Comparison of ENCODE assay signal across 3 cellular contexts in genomic region chr9:87107072-87107471, GRCh38.
TF ChIP-seq lines count a peak whose summit lies in the region.

No MANE protein-coding gene starts in this region.

TF ChIP-seq in liver, 16 proteins besides CTCF, POLR2A, EP300 and RAD21:
- TF ChIP-seq REST (IDR thresholded peaks at IDR 0.05) (no peak), YY1 (IDR thresholded peaks at IDR 0.05) (no peak), SP1 (IDR thresholded peaks at IDR 0.05) (no peak), TAF1 (conservative IDR thresholded peaks at IDR 0.05) (no peak), HNF4A (conservative IDR thresholded peaks at IDR 0.05) (no peak), FOXA1 (IDR thresholded peaks at IDR 0.05) (no peak), ZBTB33 (IDR thresholded peaks at IDR 0.05) (no peak), NR2F2 (IDR thresholded peaks at IDR 0.05) (no peak), RXRA (IDR thresholded peaks at IDR 0.05) (no peak), ATF3 (IDR thresholded peaks at IDR 0.05) (no peak), GABPA (IDR thresholded peaks at IDR 0.05 in 1 of 2, conservative IDR thresholded peaks at IDR 0.05 in 1 of 2) (no peak), FOXA2 (IDR thresholded peaks at IDR 0.05) (no peak), JUND (IDR thresholded peaks at IDR 0.05) (no peak), MAX (IDR thresholded peaks at IDR 0.05) (no peak), EGR1 (IDR thresholded peaks at IDR 0.05; ENCODE audit: low read depth in 2 of 2) (no peak), HNF4G (IDR thresholded peaks at IDR 0.05) (no peak)

TF ChIP-seq in HepG2, 621 proteins besides CTCF, POLR2A, EP300 and RAD21 (continued from another document):
- TF ChIP-seq ZNF639 (CRISPR knock-in tag; conservative IDR thresholded peaks at IDR 0.05) (no peak), PAXIP1 (CRISPR knock-in tag; conservative IDR thresholded peaks at IDR 0.05) (no peak), ZBED4 (CRISPR knock-in tag; IDR thresholded peaks at IDR 0.05; ENCODE audit: borderline replicate concordance) (no peak), SIX4 (CRISPR knock-in tag; IDR thresholded peaks at IDR 0.05) (no peak), SP1 (IDR thresholded peaks at IDR 0.05) (no peak), SP1 (CRISPR knock-in tag; IDR thresholded peaks at IDR 0.05) (no peak)

TF ChIP-seq in SK-N-SH, 30 proteins besides CTCF, POLR2A, EP300 and RAD21 (continued from another document):
- TF ChIP-seq TEAD4 (IDR thresholded peaks at IDR 0.05; ENCODE audit: borderline replicate concordance, insufficient read depth) (no peak), NRF1 (IDR thresholded peaks at IDR 0.05; ENCODE audit: low read depth, low read length) (no peak), FOXM1 (IDR thresholded peaks at IDR 0.05; ENCODE audit: low read depth) (no peak), SMC3 (IDR thresholded peaks at IDR 0.05; ENCODE audit: low read depth, low read length) (no peak), IRF3 (IDR thresholded peaks at IDR 0.05; ENCODE audit: low read depth, low read length) (no peak), MEF2A (IDR thresholded peaks at IDR 0.05; ENCODE audit: borderline replicate concordance, low read depth) (0 out of 2 replicates have a peak, but pooled peaks have one; percentile 44), PBX3 (IDR thresholded peaks at IDR 0.05) (peak; percentile 50), REST (IDR thresholded peaks at IDR 0.05; ENCODE audit: low read depth, low read length) (no peak), USF1 (IDR thresholded peaks at IDR 0.05; ENCODE audit: borderline replicate concordance, low read depth) (no peak), GABPA (IDR thresholded peaks at IDR 0.05; ENCODE audit: low read depth) (no peak), SIN3A (IDR thresholded peaks at IDR 0.05; ENCODE audit: borderline replicate concordance, low read depth, low read length) (no peak), RXRA (IDR thresholded peaks at IDR 0.05; ENCODE audit: borderline replicate concordance, low read depth) (peak; percentile 11; the same call in 1 of the 2 replicates), RCOR1 (IDR thresholded peaks at IDR 0.05; ENCODE audit: low read length) (no peak), RFX5 (IDR thresholded peaks at IDR 0.05; ENCODE audit: low read length) (no peak), ELF1 (IDR thresholded peaks at IDR 0.05) (no peak), NFIC (IDR thresholded peaks at IDR 0.05; ENCODE audit: borderline replicate concordance) (no peak), MXI1 (IDR thresholded peaks at IDR 0.05; ENCODE audit: low read depth, low read length) (no peak), YY1 (IDR thresholded peaks at IDR 0.05; ENCODE audit: low read depth) (no peak), EZH2phosphoT487 (IDR thresholded peaks at IDR 0.05; ENCODE audit: borderline replicate concordance, low read depth) (no peak), ZBTB33 (IDR thresholded peaks at IDR 0.05; ENCODE audit: borderline replicate concordance, low read depth) (no peak), FOXJ3 (CRISPR knock-in tag; IDR thresholded peaks at IDR 0.05) (no peak)
TF ChIP-seq in SK-N-SH: peak in this region for 7.
